ENCODE assay signal across 11 cellular contexts in the genomic region with DNA sequence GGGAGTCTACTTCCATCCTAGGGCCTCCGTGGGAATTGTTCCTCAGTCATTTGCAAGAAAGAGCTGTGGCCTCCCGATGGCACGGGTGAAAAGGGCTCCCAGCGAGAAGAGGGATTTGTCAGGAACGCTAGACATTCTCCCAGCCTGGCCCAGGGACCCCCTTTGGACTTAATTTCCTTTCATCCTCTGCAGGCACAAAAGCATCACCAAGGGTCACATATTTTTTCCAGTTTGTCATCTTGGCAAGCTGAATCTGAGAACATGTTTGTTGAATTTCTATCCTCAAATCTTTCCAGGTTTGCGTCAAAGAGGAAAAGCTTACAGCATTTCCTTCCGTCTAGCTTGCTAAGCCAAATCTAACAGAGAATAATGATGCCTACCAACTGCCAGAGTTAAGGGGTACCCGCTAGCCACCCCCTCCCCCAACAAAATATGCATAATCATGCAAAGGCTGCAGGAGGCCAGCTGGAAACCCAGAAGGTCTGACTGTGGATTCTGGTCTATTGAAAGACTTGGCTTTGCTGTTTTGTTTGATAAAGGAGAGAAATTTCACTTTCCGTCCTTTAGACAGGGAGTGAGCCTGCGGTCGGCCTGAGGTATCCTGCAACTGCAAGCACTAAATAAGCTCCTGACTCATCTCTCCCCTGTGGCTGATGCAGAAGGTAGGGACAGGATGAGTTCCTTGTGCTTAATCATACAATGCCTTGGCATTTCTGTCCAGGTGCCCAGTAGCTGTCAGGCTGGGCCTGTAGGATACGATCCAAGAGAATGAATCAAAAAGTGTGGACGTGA.
DNase-seq lines count a peak whose midpoint lies in the region; ATAC-seq lines count a peak whose summit lies in the region.
"Had no signal": no experiment of that assay in that cellular context is flagged by ENCODE, and none has a peak within 500 bp of the region (broad histone marks: within the 10 kb centered on the region; RNA-seq: fewer than 3 reads in every experiment).

No MANE protein-coding gene starts in this region.

- no peak overlapping the region for H3K27ac ChIP-seq in epithelial cell of prostate

- ATAC-seq in HG03432 (IDR thresholded peaks at IDR 0.05; ENCODE audit: unreplicated experiment): no peak
- ATAC-seq: body of pancreas; naive thymus-derived CD8-positive, alpha-beta T cell; T-cell had no signal

- DNase-seq in 8988T (peak; percentile 61), OCI-M1 (lab: John Stamatoyannopoulos, UW) (peak; percentile 42), epithelial cell of prostate (ENCODE audit: low read depth, low spot score) (peak; percentile 91), midbrain (lab: John Stamatoyannopoulos, UW) (peak; percentile 22), NCI-H2107 treated with DMSO at 0.1 percent for 48 hours (lab: John Stamatoyannopoulos, UW; ENCODE audit: unreplicated experiment) (no peak)
- no peak for DNase-seq in activated CD4-positive, alpha-beta T cell treated with anti-CD3 and anti-CD28 coated beads, Interleukin-2, amount 50 U/mL, for 4 hours
- no peak for DNase-seq in stimulated activated CD8-positive, alpha-beta memory T cell treated with anti-CD3 and anti-CD28 coated beads, Interleukin-4, amount 100 ng/mL, for 48 hours
- DNase-seq: naive thymus-derived CD8-positive, alpha-beta T cell had no signal

Comparison
In these comparisons a context has a peak if more than half of its experiments do, and no peak if none do; other contexts are left out.
1. DNase-seq: peak in 8988T (single experiment), OCI-M1 (single experiment), epithelial cell of prostate (single experiment) and midbrain (single experiment); none in activated CD4-positive, alpha-beta T cell treated with anti-CD3 and anti-CD28 coated beads, Interleukin-2, amount 50 U/mL, for 4 hours (0 of 2), stimulated activated CD8-positive, alpha-beta memory T cell treated with anti-CD3 and anti-CD28 coated beads, Interleukin-4, amount 100 ng/mL, for 48 hours (single experiment) and NCI-H2107 treated with DMSO at 0.1 percent for 48 hours (single experiment).